8 cellular contexts compared by ENCODE assay signal in the genomic region with DNA sequence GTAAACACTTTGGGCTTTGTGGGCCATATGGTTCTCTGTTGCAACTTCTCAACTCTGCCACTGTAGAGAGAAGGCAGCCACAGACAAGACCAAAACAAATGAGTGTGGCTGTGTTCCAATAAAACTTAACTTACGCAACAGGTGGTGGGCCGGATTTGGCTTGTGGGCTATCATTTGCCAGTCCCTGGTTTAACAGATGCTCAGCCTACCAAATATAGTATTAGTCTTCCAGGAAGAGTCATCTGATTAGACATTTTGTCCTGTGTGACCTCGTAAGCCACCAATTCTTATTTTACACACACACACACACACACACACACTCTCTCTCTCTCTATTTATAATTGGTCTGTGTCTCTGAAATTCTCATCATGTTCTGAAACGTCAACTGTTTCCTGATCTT.
DNase-seq lines count a peak whose midpoint lies in the region; ATAC-seq, FAIRE-seq and TF ChIP-seq lines count a peak whose summit lies in the region.

No MANE protein-coding gene starts in this region.

- DNase-seq in GDM1 (lab: John Stamatoyannopoulos, UW), result peak; percentile 22
- peak; percentile 91 for DNase-seq in NCI-H82 (lab: John Stamatoyannopoulos, UW)
- peak; percentile 50 for DNase-seq in colonic mucosa
- no peak for DNase-seq in omental fat pad (ENCODE audit: low spot score)
- DNase-seq in GM12892 (ENCODE audit: insufficient read length), result no peak
- DNase-seq in amniotic stem cell (lab: John Stamatoyannopoulos, UW), result no peak
- DNase-seq in GM20000 (ENCODE audit: low spot score), result no peak
- DNase-seq in germinal center (ENCODE audit: low spot score), result no peak

- H3K36me3 ChIP-seq in colonic mucosa, result no peaks in the 10 kb centered on the region

- TF ChIP-seq POLR2A in GM12892 (IDR thresholded peaks at IDR 0.05; ENCODE audit: low read depth, low read length), result no peak

- H3K4me1 ChIP-seq in colonic mucosa, result no peaks in the 10 kb centered on the region

- ATAC-seq in omental fat pad (ENCODE audit: low FRiP score), result peak; percentile 92

- TF ChIP-seq CTCF in colonic mucosa (IDR thresholded peaks at IDR 0.05), result no peak
- no peak for TF ChIP-seq CTCF in omental fat pad (IDR thresholded peaks at IDR 0.05)
- no peak for TF ChIP-seq CTCF in GM20000 (IDR thresholded peaks at IDR 0.05; ENCODE audit: extremely low read depth, missing control alignments)

- no peak overlapping the region for H3K4me3 ChIP-seq in colonic mucosa

- H3K27ac ChIP-seq in colonic mucosa, result no peak overlapping the region

- intact Hi-C loops in colonic mucosa (cut with DNase I), result no loop called here

- H3K27me3 ChIP-seq in colonic mucosa, result no peaks in the 10 kb centered on the region

- no peak for FAIRE-seq in GM12892 (lab: Jason Lieb, UNC)

- H3K9ac ChIP-seq in colonic mucosa (ENCODE audit: low read depth in 2 of 2, low read length in 2 of 2), result no peak overlapping the region

- no peaks in the 10 kb centered on the region for H3K9me3 ChIP-seq in colonic mucosa

Comparison
In these comparisons a context has a peak if more than half of its experiments do, and no peak if none do; other contexts are left out.
1. DNase-seq: peak in GDM1 (single experiment), NCI-H82 (single experiment) and colonic mucosa (single experiment); none in omental fat pad (single experiment), GM12892 (single experiment), amniotic stem cell (single experiment), GM20000 (single experiment) and germinal center (single experiment).